In genomic region chr2:236033462-236033861, GRCh38 we compare ENCODE assay signal across 33 cellular contexts.
"Had no signal": no experiment of that assay in that cellular context is flagged by ENCODE, and none has a peak within 500 bp of the region (broad histone marks: within the 10 kb centered on the region; RNA-seq: fewer than 3 reads in every experiment).

No MANE protein-coding gene starts in this region.

- H3K4me1 ChIP-seq: adrenal gland, body of pancreas, breast epithelium had no signal

- H3K27me3 ChIP-seq: adrenal gland, body of pancreas, brain microvascular endothelial cell, breast epithelium had no signal

- H3K4me3 ChIP-seq: adrenal gland, body of pancreas, breast epithelium had no signal

- H3K27ac ChIP-seq: adrenal gland, body of pancreas, brain microvascular endothelial cell, breast epithelium, VCaP had no signal

- H3K36me3 ChIP-seq: adrenal gland, brain microvascular endothelial cell, breast epithelium had no signal

- H3K9me3 ChIP-seq: adrenal gland, body of pancreas, breast epithelium had no signal

- DNase-seq: activated B cell treated with CpG ODN at 0.5 μM for 24 hours; activated CD4-positive, alpha-beta memory T cell treated with anti-CD3 and anti-CD28 coated beads for 36 hours; activated CD4-positive, alpha-beta T cell treated with anti-CD3 and anti-CD28 coated beads for 4 hours; activated CD4-positive, alpha-beta T cell treated with anti-CD3 and anti-CD28 coated beads, Interleukin-2, amount 10 ng/mL, durations not matched to agents 24 days and 14 days; activated CD4-positive, alpha-beta T cell treated with anti-CD3 and anti-CD28 coated beads, Interleukin-2, amount 50 U/mL, for 1 hour; activated CD4-positive, alpha-beta T cell treated with anti-CD3 and anti-CD28 coated beads, Interleukin-2, amount 50 U/mL, for 4 hours; activated CD4-positive, CD25-positive, alpha-beta regulatory T cell treated with anti-CD3 and anti-CD28 coated beads, Interleukin-2, amount 50 U/mL, for 72 hours; activated CD8-positive, alpha-beta memory T cell treated with anti-CD3 and anti-CD28 coated beads, Interleukin-2, amount 50 U/mL, for 4 hours; activated CD8-positive, alpha-beta T cell treated with anti-CD3 and anti-CD28 coated beads for 36 hours; activated effector memory CD4-positive, alpha-beta T cell treated with anti-CD3 and anti-CD28 coated beads, Interleukin-2, amount 50 U/mL, for 16 hours; activated gamma-delta T cell treated with Interleukin-2 at 50 U/mL for 16 hours; activated naive CD4-positive, alpha-beta T cell; activated naive CD4-positive, alpha-beta T cell treated with anti-CD3 and anti-CD28 coated beads for 36 hours; activated naive CD4-positive, alpha-beta T cell treated with anti-CD3 and anti-CD28 coated beads, Interleukin-2, amount 50 U/mL, for 16 hours; activated naive CD8-positive, alpha-beta T cell treated with anti-CD3 and anti-CD28 coated beads for 36 hours; activated T-cell treated with anti-CD3 and anti-CD28 coated beads for 4 hours; activated T-cell treated with anti-CD3 and anti-CD28 coated beads, Interleukin-2, amount 50 U/mL, for 1 hour; activated T-cell treated with anti-CD3 and anti-CD28 coated beads, Interleukin-2, amount 50 U/mL, for 4 hours; activated T-cell treated with anti-CD3 and anti-CD28 coated beads, Interleukin-2, amount 50 U/mL, for 72 hours; adrenal gland; amniotic stem cell; aorta; body of pancreas; brain microvascular endothelial cell; caudate nucleus; cerebellar nuclear complex; T-helper 1 cell; T-helper 2 cell; T-helper 9 cell had no signal

- ATAC-seq: activated CD8-positive, alpha-beta T cell treated with anti-CD3 and anti-CD28 coated beads for 36 hours; activated naive CD4-positive, alpha-beta T cell treated with anti-CD3 and anti-CD28 coated beads, Interleukin-2, amount 50 U/mL, for 72 hours; activated T-cell treated with anti-CD3 and anti-CD28 coated beads, Interleukin-2, amount 50 U/mL, for 4 hours; activated T-cell treated with anti-CD3 and anti-CD28 coated beads, Interleukin-2, amount 50 U/mL, for 72 hours; activated T-helper 17 cell treated with anti-CD3 and anti-CD28 coated beads, Interleukin-2, amount 50 U/mL, for 72 hours; body of pancreas had no signal
